12 cellular contexts compared by ENCODE assay signal in genomic region chr13:20713751-20714150, GRCh38. TPM values are rescaled to one million over a fixed set of nuclear protein-coding genes. Genes with fewer than 3 reads are reported as not detected.
DNase-seq lines count a peak whose midpoint lies in the region.
"Had no signal": no experiment of that assay in that cellular context is flagged by ENCODE, and none has a peak within 500 bp of the region (broad histone marks: within the 10 kb centered on the region; RNA-seq: fewer than 3 reads in every experiment).

No MANE protein-coding gene starts in this region.

- in situ Hi-C loops in G401 (cut with HindIII; ENCODE audit: low sequenced_read_pairs), result no loop called here

- H3K27ac ChIP-seq in skin epidermis, result peak overlapping the region in 11 of 21 experiments; percentile 8 to 93 (median 74)
- H3K27ac ChIP-seq: colonic mucosa, SK-N-MC had no signal

- H3K4me3 ChIP-seq in skin epidermis, result no peak overlapping the region
- H3K4me3 ChIP-seq: colonic mucosa, SK-N-MC had no signal

- peak; percentile 51 for DNase-seq in GM04503 (ENCODE audit: low read depth)
- DNase-seq in SW480 (ENCODE audit: low spot score), result peak; percentile 52
- peak; percentile 66 for DNase-seq in foreskin melanocyte
- DNase-seq in G401 (ENCODE audit: low spot score), result no peak
- DNase-seq in DMS153 treated with DMSO at 0.1 percent for 48 hours (lab: John Stamatoyannopoulos, UW; ENCODE audit: unreplicated experiment), result no peak
- DNase-seq in NCI-H1417 treated with DMSO at 0.1 percent for 48 hours (lab: John Stamatoyannopoulos, UW), result no peak
- no peak for DNase-seq in NK-92 treated with Interleukin-12 subunit alpha and Interleukin-12 subunit beta, amount 100 ng/mL, for 24 hours (lab: John Stamatoyannopoulos, UW)
- DNase-seq: colonic mucosa, immature natural killer cell, NCI-H187 had no signal

RNA-seq across cellular contexts. Expression of gene IL17D, which starts 10.3 kb away (rescaled TPM):
- total RNA-seq in G401 (2014; rRNA removed; shearing (Covaris generic)), result 5.9 and 9.8 TPM in 2 replicates

Comparison
In these comparisons a context has a peak if more than half of its experiments do, and no peak if none do; other contexts are left out.
1. DNase-seq: peak in GM04503 (single experiment), SW480 (single experiment) and foreskin melanocyte (single experiment); none in G401 (single experiment), DMS153 treated with DMSO at 0.1 percent for 48 hours (single experiment), NCI-H1417 treated with DMSO at 0.1 percent for 48 hours (single experiment) and NK-92 treated with Interleukin-12 subunit alpha and Interleukin-12 subunit beta, amount 100 ng/mL, for 24 hours (single experiment).